In genomic region chrX:74422576-74423288, GRCh38 we compare ENCODE assay signal across 8 cellular contexts. TPM values are rescaled to one million over a fixed set of nuclear protein-coding genes. Genes with fewer than 3 reads are reported as not detected.
A peak's percentile ranks its signal among the peaks of the same experiment; 100 is the strongest.
DNase-seq lines count a peak whose midpoint lies in the region; ATAC-seq lines count a peak whose summit lies in the region.

No MANE protein-coding gene starts in this region.

- no peak overlapping the region for H3K4ac ChIP-seq in neuronal stem cell (ENCODE audit: low read length)

- peak; percentile 63 for DNase-seq in AG08395 (ENCODE audit: low spot score)
- DNase-seq in HCEC 1CT: peak; percentile 55
- no peak for DNase-seq in activated naive CD8-positive, alpha-beta T cell treated with anti-CD3 and anti-CD28 coated beads, Interleukin-2, amount 10 ng/mL, durations not matched to agents 7 days and 5 days
- DNase-seq in Right ventricle myocardium inferior (ENCODE audit: missing footprints): peak; percentile 79
- DNase-seq in neuronal stem cell (ENCODE audit: low spot score): peak; percentile 42
- DNase-seq in NK-92 treated with Interleukin-12 subunit alpha and Interleukin-12 subunit beta, amount 100 ng/mL, for 24 hours (lab: John Stamatoyannopoulos, UW): no peak
- no peak for DNase-seq in cortex of kidney (lab: John Stamatoyannopoulos, UW)
- no peak for DNase-seq in activated effector memory CD4-positive, alpha-beta T cell treated with anti-CD3 and anti-CD28 coated beads, Interleukin-2, amount 50 U/mL, for 16 hours

- no peak overlapping the region for H3K14ac ChIP-seq in neuronal stem cell (ENCODE audit: low read length)

- H3K27ac Mint-ChIP-seq in activated naive CD8-positive, alpha-beta T cell treated with anti-CD3 and anti-CD28 coated beads, Interleukin-2, amount 10 ng/mL, durations not matched to agents 7 days and 5 days: no peak overlapping the region

- peak overlapping the region; percentile 71 to 88 for H3K4me3 ChIP-seq in neuronal stem cell (ENCODE audit: low read length in 2 of 2)

- ATAC-seq in activated naive CD8-positive, alpha-beta T cell treated with anti-CD3 and anti-CD28 coated beads, Interleukin-2, amount 10 ng/mL, durations not matched to agents 7 days and 5 days (ENCODE audit: low read depth): no peak
- peak; percentile 77 for ATAC-seq in Right ventricle myocardium inferior

- no peaks in the 10 kb centered on the region for H3K27me3 ChIP-seq in neuronal stem cell (ENCODE audit: control insufficient read depth in 3 of 3, insufficient read depth in 3 of 3, low read depth in 1 of 3, low read length in 3 of 3)

- H3K18ac ChIP-seq in neuronal stem cell (ENCODE audit: low read length): peak overlapping the region; percentile 95

- no peak overlapping the region for H4K8ac ChIP-seq in neuronal stem cell (ENCODE audit: low read depth, low read length)

- intact Hi-C loops in Right ventricle myocardium inferior (cut with DNase I): loop anchor here (5.0 to 10.0 kb wide), 2 partner anchors 40 to 128 kb away; no protein-coding TSS in a partner anchor

- no peaks in the 10 kb centered on the region for H3K9me3 Mint-ChIP-seq in activated naive CD8-positive, alpha-beta T cell treated with anti-CD3 and anti-CD28 coated beads, Interleukin-2, amount 10 ng/mL, durations not matched to agents 7 days and 5 days

- no peak overlapping the region for H2BK120ac ChIP-seq in neuronal stem cell (ENCODE audit: low read depth, low read length)

- no CpG with 5 or more reads among the region's 44 CpGs for WGBS in neuronal stem cell (ENCODE audit: extremely low coverage in 2 of 2, insufficient read length in 2 of 2, insufficient replicate concordance in 1 of 2), 2 donors

- H3K4me1 Mint-ChIP-seq in activated naive CD8-positive, alpha-beta T cell treated with anti-CD3 and anti-CD28 coated beads, Interleukin-2, amount 10 ng/mL, durations not matched to agents 7 days and 5 days: peaks cover 3% of the 10 kb centered on the region

- peak overlapping the region; percentile 81 for H2AFZ ChIP-seq in neuronal stem cell (ENCODE audit: low read length)

- H3K4me1 ChIP-seq in neuronal stem cell (ENCODE audit: control insufficient read depth in 2 of 2, insufficient read depth in 1 of 2, low read depth in 1 of 2, low read length in 2 of 2): peaks cover 9 to 11% of the 10 kb centered on the region in 2 donors

- no peaks in the 10 kb centered on the region for H3K9me3 ChIP-seq in neuronal stem cell (replicated peaks in 1 of 2; ENCODE audit: control insufficient read depth in 2 of 2, insufficient read depth in 1 of 2, low read depth in 1 of 2, low read length in 2 of 2)

- no peak overlapping the region for H2BK15ac ChIP-seq in neuronal stem cell (ENCODE audit: low read length)

- POLR2A ChIA-PET in activated naive CD8-positive, alpha-beta T cell treated with anti-CD3 and anti-CD28 coated beads, Interleukin-2, amount 10 ng/mL, durations not matched to agents 7 days and 5 days (lab: Charles Lee): no interaction called here

- peak overlapping the region; percentile 87 for H3K27ac ChIP-seq in neuronal stem cell (replicated peaks; ENCODE audit: low read length)

- no peak overlapping the region for H2BK5ac ChIP-seq in neuronal stem cell (ENCODE audit: low read length)

- peaks cover 0 to 3% of the 10 kb centered on the region in 2 donors for H3K36me3 ChIP-seq in neuronal stem cell (replicated peaks in 1 of 2; ENCODE audit: control insufficient read depth in 2 of 2, insufficient read depth in 2 of 2, low read length in 2 of 2)

- H3K23ac ChIP-seq in neuronal stem cell (ENCODE audit: low read depth, low read length, poor library complexity): no peak overlapping the region

- no peak overlapping the region for H4K91ac ChIP-seq in neuronal stem cell (ENCODE audit: low read depth, low read length, poor library complexity)

- peak overlapping the region; percentile 40 for H3K4me3 Mint-ChIP-seq in activated naive CD8-positive, alpha-beta T cell treated with anti-CD3 and anti-CD28 coated beads, Interleukin-2, amount 10 ng/mL, durations not matched to agents 7 days and 5 days

- no peak overlapping the region for H2BK12ac ChIP-seq in neuronal stem cell (ENCODE audit: low read length)

- H3K79me1 ChIP-seq in neuronal stem cell (ENCODE audit: low read depth, low read length): no peaks in the 10 kb centered on the region

- H3K27me3 Mint-ChIP-seq in activated naive CD8-positive, alpha-beta T cell treated with anti-CD3 and anti-CD28 coated beads, Interleukin-2, amount 10 ng/mL, durations not matched to agents 7 days and 5 days: peaks cover 26% of the 10 kb centered on the region

- H3K9ac ChIP-seq in neuronal stem cell (ENCODE audit: low read depth, low read length, poor library complexity): peak overlapping the region; percentile 77

- no peaks in the 10 kb centered on the region for H3K36me3 Mint-ChIP-seq in activated naive CD8-positive, alpha-beta T cell treated with anti-CD3 and anti-CD28 coated beads, Interleukin-2, amount 10 ng/mL, durations not matched to agents 7 days and 5 days

- peak overlapping the region; percentile 52 for H3K4me2 ChIP-seq in neuronal stem cell (ENCODE audit: insufficient read depth, low read length, poor library complexity, severe bottlenecking)

- no peak overlapping the region for H2AK5ac ChIP-seq in neuronal stem cell (ENCODE audit: low read depth, low read length)

RNA-seq across cellular contexts. Expression of gene SLC16A2, which starts 1.4 kb away (rescaled TPM):
- under 1 TPM; 0.06 to 0.11 TPM for total RNA-seq in activated naive CD8-positive, alpha-beta T cell treated with anti-CD3 and anti-CD28 coated beads, Interleukin-2, amount 10 ng/mL, durations not matched to agents 7 days and 5 days
- 8.2 TPM for total RNA-seq in Right ventricle myocardium inferior
- 19.8 TPM for polyA plus RNA-seq in neuronal stem cell (2013, experiment 1 of 2)
- polyA plus RNA-seq in neuronal stem cell (2013, experiment 2 of 2): 20.0 TPM

Comparison
In these comparisons a context has a peak if more than half of its experiments do, and no peak if none do; other contexts are left out.
1. DNase-seq: peak in AG08395 (single experiment), HCEC 1CT (single experiment), Right ventricle myocardium inferior (single experiment) and neuronal stem cell (single experiment); none in activated naive CD8-positive, alpha-beta T cell treated with anti-CD3 and anti-CD28 coated beads, Interleukin-2, amount 10 ng/mL, durations not matched to agents 7 days and 5 days (single experiment), NK-92 treated with Interleukin-12 subunit alpha and Interleukin-12 subunit beta, amount 100 ng/mL, for 24 hours (single experiment), cortex of kidney (single experiment) and activated effector memory CD4-positive, alpha-beta T cell treated with anti-CD3 and anti-CD28 coated beads, Interleukin-2, amount 50 U/mL, for 16 hours (single experiment).